Comparison of ENCODE assay signal across 16 cellular contexts in genomic region chr2:64120008-64120407, GRCh38.
"Had no signal": no experiment of that assay in that cellular context is flagged by ENCODE, and none has a peak within 500 bp of the region (broad histone marks: within the 10 kb centered on the region; RNA-seq: fewer than 3 reads in every experiment).

No MANE protein-coding gene starts in this region.

- H3K27ac ChIP-seq: gastroesophageal sphincter, heart left ventricle, tibial nerve had no signal

- DNase-seq: activated CD4-positive, alpha-beta memory T cell treated with anti-CD3 and anti-CD28 coated beads, Interleukin-2, amount 10 ng/mL, durations not matched to agents 7 days and 5 days; activated CD4-positive, alpha-beta T cell treated with anti-CD3 and anti-CD28 coated beads for 48 hours; activated CD4-positive, CD25-positive, alpha-beta regulatory T cell; activated CD8-positive, alpha-beta memory T cell treated with anti-CD3 and anti-CD28 coated beads, Interleukin-2, amount 10 ng/mL, durations not matched to agents 7 days and 5 days; activated naive CD4-positive, alpha-beta T cell treated with anti-CD3 and anti-CD28 coated beads for 36 hours; body of pancreas; endodermal cell; heart left ventricle; left cardiac atrium; midbrain; stimulated activated CD4-positive, alpha-beta T cell treated with anti-CD3 and anti-CD28 coated beads, Interleukin-2, amount 100 ng/mL, for 24 hours; stimulated activated naive CD8-positive, alpha-beta T cell treated with anti-CD3 and anti-CD28 coated beads, Interleukin-15, Interleukin-2, amounts not matched to agents 100 U/mL and 50 U/mL, for 24 hours; T-cell had no signal

- H3K27me3 ChIP-seq: body of pancreas, gastroesophageal sphincter, heart left ventricle, tibial nerve had no signal

- H3K36me3 ChIP-seq: gastroesophageal sphincter, tibial nerve had no signal

- H3K27ac Mint-ChIP-seq: activated CD4-positive, alpha-beta memory T cell treated with anti-CD3 and anti-CD28 coated beads, Interleukin-2, amount 10 ng/mL, durations not matched to agents 7 days and 5 days; activated CD8-positive, alpha-beta memory T cell treated with anti-CD3 and anti-CD28 coated beads, Interleukin-2, amount 10 ng/mL, durations not matched to agents 7 days and 5 days; activated naive CD4-positive, alpha-beta T cell treated with anti-CD3 and anti-CD28 coated beads for 36 hours; endodermal cell; T-cell had no signal

- H3K4me3 Mint-ChIP-seq: activated CD4-positive, alpha-beta memory T cell treated with anti-CD3 and anti-CD28 coated beads, Interleukin-2, amount 10 ng/mL, durations not matched to agents 7 days and 5 days; activated CD8-positive, alpha-beta memory T cell treated with anti-CD3 and anti-CD28 coated beads, Interleukin-2, amount 10 ng/mL, durations not matched to agents 7 days and 5 days; activated naive CD4-positive, alpha-beta T cell treated with anti-CD3 and anti-CD28 coated beads for 36 hours; endodermal cell; T-cell had no signal

- H3K9me3 ChIP-seq: body of pancreas, gastroesophageal sphincter, tibial nerve had no signal

- ATAC-seq: activated CD8-positive, alpha-beta memory T cell treated with anti-CD3 and anti-CD28 coated beads, Interleukin-2, amount 10 ng/mL, durations not matched to agents 7 days and 5 days; body of pancreas; gastroesophageal sphincter; heart left ventricle; left cardiac atrium; stimulated activated naive CD8-positive, alpha-beta T cell treated with anti-CD3 and anti-CD28 coated beads, Interleukin-15, Interleukin-2, amounts not matched to agents 100 U/mL and 50 U/mL, for 24 hours; T-cell had no signal

- H3K9me3 Mint-ChIP-seq: activated CD4-positive, alpha-beta memory T cell treated with anti-CD3 and anti-CD28 coated beads, Interleukin-2, amount 10 ng/mL, durations not matched to agents 7 days and 5 days; activated naive CD4-positive, alpha-beta T cell treated with anti-CD3 and anti-CD28 coated beads for 36 hours; endodermal cell; T-cell had no signal

- H3K27me3 Mint-ChIP-seq: activated CD4-positive, alpha-beta memory T cell treated with anti-CD3 and anti-CD28 coated beads, Interleukin-2, amount 10 ng/mL, durations not matched to agents 7 days and 5 days; activated CD8-positive, alpha-beta memory T cell treated with anti-CD3 and anti-CD28 coated beads, Interleukin-2, amount 10 ng/mL, durations not matched to agents 7 days and 5 days; progenitor cell of endocrine pancreas; T-cell had no signal

- H3K4me3 ChIP-seq: body of pancreas, gastroesophageal sphincter, heart left ventricle, tibial nerve had no signal
